8 cellular contexts compared by ENCODE assay signal in genomic region chr3:120741837-120742197, GRCh38.
A peak's percentile ranks its signal among the peaks of the same experiment; 100 is the strongest.
DNase-seq lines count a peak whose midpoint lies in the region; TF ChIP-seq lines count a peak whose summit lies in the region.

No MANE protein-coding gene starts in this region.

- H3K27me3 ChIP-seq in HAP-1 (ENCODE audit: low read depth): no peaks in the 10 kb centered on the region
- H3K27me3 ChIP-seq in endocrine pancreas (ENCODE audit: control insufficient read depth, insufficient read depth, low read length): no peaks in the 10 kb centered on the region

- DNase-seq in DMS 273 (lab: John Stamatoyannopoulos, UW; ENCODE audit: unreplicated experiment) (peak; percentile 91), DMS 273 treated with DMSO at 0.1 percent for 48 hours (lab: John Stamatoyannopoulos, UW) (no peak), HAP-1 (ENCODE audit: low spot score in 2 of 2) (no peak), NOMO-1 treated with dmso at 0.1 percent for 144 hours (lab: John Stamatoyannopoulos, UW; ENCODE audit: unreplicated experiment) (peak; percentile 59), nephron progenitor cell (no peak), GM19240 (ENCODE audit: insufficient read length, low spot score) (no peak), foreskin melanocyte (no peak)

- H3K4me3 ChIP-seq in HAP-1 (peak overlapping the region; percentile 87), endocrine pancreas (ENCODE audit: control insufficient read depth, insufficient read depth, low read length) (peak overlapping the region; percentile 88)

- H3K9me3 ChIP-seq in HAP-1 (no peaks in the 10 kb centered on the region; the same call in 1 of the 2 replicates), endocrine pancreas (ENCODE audit: control insufficient read depth, low read length) (no peaks in the 10 kb centered on the region)

- H3K4me1 ChIP-seq in HAP-1 (peaks cover 11% of the 10 kb centered on the region), endocrine pancreas (ENCODE audit: control insufficient read depth, insufficient read depth, low read length) (peaks cover 6% of the 10 kb centered on the region)

- no peak for TF ChIP-seq CTCF in nephron progenitor cell (IDR thresholded peaks at IDR 0.05)

- peak overlapping the region; percentile 100 for H3K27ac Mint-ChIP-seq in nephron progenitor cell

- peaks cover 37% of the 10 kb centered on the region for H3K36me3 Mint-ChIP-seq in nephron progenitor cell (ENCODE audit: low read depth)

- H3K36me3 ChIP-seq in HAP-1 (replicated peaks): no peaks in the 10 kb centered on the region
- no peaks in the 10 kb centered on the region for H3K36me3 ChIP-seq in endocrine pancreas (ENCODE audit: control insufficient read depth, insufficient read depth, low read length)

- H3K9me3 Mint-ChIP-seq in nephron progenitor cell: peaks cover 34% of the 10 kb centered on the region

- no peaks in the 10 kb centered on the region for H3K27me3 Mint-ChIP-seq in nephron progenitor cell (ENCODE audit: low read depth, poor library complexity)

- H3K4me3 Mint-ChIP-seq in nephron progenitor cell: peak overlapping the region; percentile 92

- no peak overlapping the region for H3K9ac ChIP-seq in endocrine pancreas (ENCODE audit: control insufficient read depth, insufficient read depth, low read length)

- in situ Hi-C loops in HAP-1 (cut with MboI; ENCODE audit: low sequenced_read_pairs): no loop called here

- peaks cover 39% of the 10 kb centered on the region for H3K4me1 Mint-ChIP-seq in nephron progenitor cell

Comparison
In these comparisons a context has a peak if more than half of its experiments do, and no peak if none do; other contexts are left out.
1. DNase-seq: peak in DMS 273 (single experiment) and NOMO-1 treated with dmso at 0.1 percent for 144 hours (single experiment); none in DMS 273 treated with DMSO at 0.1 percent for 48 hours (single experiment), HAP-1 (0 of 2), nephron progenitor cell (single experiment), GM19240 (single experiment) and foreskin melanocyte (single experiment).